In genomic region chr10:29229258-29229705, GRCh38 we compare ENCODE assay signal across 2 cellular contexts.
TF ChIP-seq lines count a peak whose summit lies in the region.

No MANE protein-coding gene starts in this region.

TF ChIP-seq in HEK293, 187 proteins besides CTCF, POLR2A, EP300 and RAD21:
- TF ChIP-seq GLIS1 (tag by site-specific recombination; IDR thresholded peaks at IDR 0.05) (peak; percentile 77), ZNF791 (tag by site-specific recombination; IDR thresholded peaks at IDR 0.05) (no peak)

TF ChIP-seq in H1, 55 proteins besides CTCF, POLR2A, EP300 and RAD21:
- TF ChIP-seq CHD7 (IDR thresholded peaks at IDR 0.05; ENCODE audit: insufficient replicate concordance, low read length) (no peak), CHD1 (IDR thresholded peaks at IDR 0.05; ENCODE audit: low read depth, low read length) (no peak), TCF12 (IDR thresholded peaks at IDR 0.05; ENCODE audit: low read depth, low read length) (no peak), USF2 (IDR thresholded peaks at IDR 0.05; ENCODE audit: low read length) (peak; percentile 62; the same call in 1 of the 2 replicates), EZH2 (IDR thresholded peaks at IDR 0.05; ENCODE audit: low read depth, low read length, severe bottlenecking) (no peak), MAX (IDR thresholded peaks at IDR 0.05) (peak; percentile 29; the same call in 1 of the 2 replicates), MAFK (IDR thresholded peaks at IDR 0.05; ENCODE audit: low read depth, low read length) (no peak)
